In genomic region chr1:119974013-119974412, GRCh38 we compare ENCODE assay signal across 29 cellular contexts.
A peak's percentile ranks its signal among the peaks of the same experiment; 100 is the strongest.
DNase-seq lines count a peak whose midpoint lies in the region; ATAC-seq and TF ChIP-seq lines count a peak whose summit lies in the region.
"Had no signal": no experiment of that assay in that cellular context is flagged by ENCODE, and none has a peak within 500 bp of the region (broad histone marks: within the 10 kb centered on the region; RNA-seq: fewer than 3 reads in every experiment).

No MANE protein-coding gene starts in this region.

- no peaks in the 10 kb centered on the region for H3K4me1 Mint-ChIP-seq in WTC11
- H3K4me1 Mint-ChIP-seq: GM23338 had no signal

- H3K27ac ChIP-seq in epithelial cell of prostate: peak overlapping the region; percentile 46
- H3K27ac ChIP-seq in subcutaneous abdominal adipose tissue (ENCODE audit: low read depth, low read length): peak overlapping the region; percentile 67
- H3K27ac ChIP-seq in caudate nucleus (ENCODE audit: low read depth, low read length): no peak overlapping the region
- H3K27ac ChIP-seq: A549, coronary artery, esophagus muscularis mucosa, HL-60 had no signal

- peaks cover under 1% of the 10 kb centered on the region; the same call in 1 of the 2 replicates for H3K36me3 Mint-ChIP-seq in WTC11

- DNase-seq in NCI-H510A treated with DMSO at 0.1 percent for 48 hours (lab: John Stamatoyannopoulos, UW) (peak; percentile 83), NCI-H510A (lab: John Stamatoyannopoulos, UW) (no peak), NCI-H774 (lab: John Stamatoyannopoulos, UW) (peak; percentile 5), epithelial cell of prostate (ENCODE audit: low read depth, low spot score) (peak; percentile 46), WTC11 (ENCODE audit: low spot score) (no peak), caudate nucleus (lab: John Stamatoyannopoulos, UW) (no peak)
- no peak for DNase-seq in activated CD4-positive, alpha-beta T cell treated with anti-CD3 and anti-CD28 coated beads for 4 hours
- DNase-seq: activated B cell treated with CpG ODN at 0.5 μM for 24 hours; activated CD4-positive, alpha-beta T cell treated with anti-CD3 and anti-CD28 coated beads, Interleukin-2, amount 50 U/mL, for 48 hours; AML-193; CD4-positive, alpha-beta T cell; effector memory CD4-positive, alpha-beta T cell; foreskin melanocyte; Karpas-422; NCI-H187 treated with DMSO at 0.1 percent for 48 hours; NCI-H2227 treated with DMSO at 0.1 percent for 48 hours; SIG-M5; T-helper 9 cell; thyroid gland had no signal

- H3K27ac Mint-ChIP-seq in WTC11: no peak overlapping the region
- H3K27ac Mint-ChIP-seq: activated B cell treated with CpG ODN at 0.5 μM for 24 hours; activated naive CD4-positive, alpha-beta T cell treated with anti-CD3 and anti-CD28 coated beads, Interleukin-2, amount 50 U/mL, for 24 hours; activated T-helper 2 cell treated with anti-CD3 and anti-CD28 coated beads, Interferon-gamma antibody, Interleukin-2, Interleukin-4, amounts not matched to agents 10 μg/mL and 5 μg/mL and 100 μg/mL, durations not matched to agents 14 hours and 24 hours and 36 hours; CD4-positive, alpha-beta T cell; GM23338; memory B cell; stimulated activated naive CD8-positive, alpha-beta T cell treated with anti-CD3 and anti-CD28 coated beads, Interleukin-15, Interleukin-2, amounts not matched to agents 100 ng/mL and 50 ng/mL, for 24 hours had no signal

- ATAC-seq in WTC11: no peak
- ATAC-seq: A549, GM23338 had no signal

- no peaks in the 10 kb centered on the region for H3K27me3 ChIP-seq in subcutaneous abdominal adipose tissue (ENCODE audit: control insufficient read depth in 5 of 5, insufficient read depth in 4 of 5, low read length in 5 of 5)
- H3K27me3 ChIP-seq: esophagus muscularis mucosa, thyroid gland had no signal

- no peaks in the 10 kb centered on the region for H3K9me3 ChIP-seq in subcutaneous abdominal adipose tissue (ENCODE audit: control insufficient read depth in 5 of 5, low read length in 5 of 5)
- H3K9me3 ChIP-seq: A549, esophagus muscularis mucosa, thyroid gland had no signal

- no peak overlapping the region for H3K4me3 ChIP-seq in subcutaneous abdominal adipose tissue (ENCODE audit: low read depth in 1 of 5, low read length in 5 of 5)
- H3K4me3 ChIP-seq: A549, coronary artery, esophagus muscularis mucosa, GM23338, thyroid gland had no signal

- H3K27me3 Mint-ChIP-seq in WTC11 (ENCODE audit: low read depth): no peaks in the 10 kb centered on the region
- H3K27me3 Mint-ChIP-seq: activated B cell treated with CpG ODN at 0.5 μM for 24 hours; activated naive CD4-positive, alpha-beta T cell treated with anti-CD3 and anti-CD28 coated beads, Interleukin-2, amount 50 U/mL, for 24 hours; CD4-positive, alpha-beta T cell; memory B cell; stimulated activated naive CD8-positive, alpha-beta T cell treated with anti-CD3 and anti-CD28 coated beads, Interleukin-15, Interleukin-2, amounts not matched to agents 100 ng/mL and 50 ng/mL, for 24 hours had no signal

- no peaks in the 10 kb centered on the region for H3K9me3 Mint-ChIP-seq in WTC11
- H3K9me3 Mint-ChIP-seq: activated B cell treated with CpG ODN at 0.5 μM for 24 hours; activated naive CD4-positive, alpha-beta T cell treated with anti-CD3 and anti-CD28 coated beads, Interleukin-2, amount 50 U/mL, for 24 hours; activated T-helper 2 cell treated with anti-CD3 and anti-CD28 coated beads, Interferon-gamma antibody, Interleukin-2, Interleukin-4, amounts not matched to agents 10 μg/mL and 5 μg/mL and 100 μg/mL, durations not matched to agents 14 hours and 24 hours and 36 hours; CD4-positive, alpha-beta T cell; GM23338; memory B cell; stimulated activated naive CD8-positive, alpha-beta T cell treated with anti-CD3 and anti-CD28 coated beads, Interleukin-15, Interleukin-2, amounts not matched to agents 100 ng/mL and 50 ng/mL, for 24 hours had no signal

- H3K4me1 ChIP-seq in subcutaneous abdominal adipose tissue (ENCODE audit: control insufficient read depth in 5 of 5, insufficient read depth in 5 of 5, low read length in 5 of 5): peaks cover 0 to 30% (median 23%) of the 10 kb centered on the region in 5 donors

- CTCF ChIA-PET in WTC11 (lab: Charles Lee): interaction anchor here (1.4 kb wide), 1 partner anchor 25 kb away, joined by 3 read pairs; no protein-coding TSS in a partner anchor

- H3K9ac ChIP-seq in subcutaneous abdominal adipose tissue (ENCODE audit: low read length in 5 of 5): no peak overlapping the region

- H3K4me3 Mint-ChIP-seq in WTC11: no peak overlapping the region
- H3K4me3 Mint-ChIP-seq: activated B cell treated with CpG ODN at 0.5 μM for 24 hours; activated naive CD4-positive, alpha-beta T cell treated with anti-CD3 and anti-CD28 coated beads, Interleukin-2, amount 50 U/mL, for 24 hours; CD4-positive, alpha-beta T cell; GM23338; memory B cell; stimulated activated naive CD8-positive, alpha-beta T cell treated with anti-CD3 and anti-CD28 coated beads, Interleukin-15, Interleukin-2, amounts not matched to agents 100 ng/mL and 50 ng/mL, for 24 hours had no signal

- POLR2A ChIA-PET in WTC11 (lab: Charles Lee): no interaction called here

- no peak for TF ChIP-seq CTCF in WTC11 (IDR thresholded peaks at IDR 0.05)

- H3K36me3 ChIP-seq in subcutaneous abdominal adipose tissue (ENCODE audit: control insufficient read depth in 5 of 5, insufficient read depth in 5 of 5, low read length in 5 of 5): peaks cover 14 to 33% (median 17%) of the 10 kb centered on the region in 5 donors

TF ChIP-seq in WTC11, 78 proteins besides CTCF, POLR2A, EP300 and RAD21 (continues in another document):
- TF ChIP-seq, protein P1, sequence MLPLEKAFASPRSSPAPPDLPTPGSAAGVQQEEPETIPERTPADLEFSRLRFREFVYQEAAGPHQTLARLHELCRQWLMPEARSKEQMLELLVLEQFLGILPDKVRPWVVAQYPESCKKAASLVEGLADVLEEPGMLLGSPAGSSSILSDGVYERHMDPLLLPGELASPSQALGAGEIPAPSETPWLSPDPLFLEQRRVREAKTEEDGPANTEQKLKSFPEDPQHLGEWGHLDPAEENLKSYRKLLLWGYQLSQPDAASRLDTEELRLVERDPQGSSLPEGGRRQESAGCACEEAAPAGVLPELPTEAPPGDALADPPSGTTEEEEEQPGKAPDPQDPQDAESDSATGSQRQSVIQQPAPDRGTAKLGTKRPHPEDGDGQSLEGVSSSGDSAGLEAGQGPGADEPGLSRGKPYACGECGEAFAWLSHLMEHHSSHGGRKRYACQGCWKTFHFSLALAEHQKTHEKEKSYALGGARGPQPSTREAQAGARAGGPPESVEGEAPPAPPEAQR (CRISPR knock-in tag; IDR thresholded peaks at IDR 0.05): no peak
- TF ChIP-seq MYBL2 (CRISPR knock-in tag; IDR thresholded peaks at IDR 0.05) (no peak), ATF1 (CRISPR knock-in tag; IDR thresholded peaks at IDR 0.05) (no peak), NR2C2 (CRISPR knock-in tag; IDR thresholded peaks at IDR 0.05) (no peak), TP53 (CRISPR knock-in tag; IDR thresholded peaks at IDR 0.05) (no peak), JUN (CRISPR knock-in tag; IDR thresholded peaks at IDR 0.05) (no peak), GTF2I (CRISPR knock-in tag; conservative IDR thresholded peaks at IDR 0.05) (no peak), SMAD3 (CRISPR knock-in tag; IDR thresholded peaks at IDR 0.05; ENCODE audit: borderline replicate concordance) (no peak), ZNF317 (CRISPR knock-in tag; IDR thresholded peaks at IDR 0.05; ENCODE audit: borderline replicate concordance, low read depth) (no peak)
- TF ChIP-seq, protein P2, sequence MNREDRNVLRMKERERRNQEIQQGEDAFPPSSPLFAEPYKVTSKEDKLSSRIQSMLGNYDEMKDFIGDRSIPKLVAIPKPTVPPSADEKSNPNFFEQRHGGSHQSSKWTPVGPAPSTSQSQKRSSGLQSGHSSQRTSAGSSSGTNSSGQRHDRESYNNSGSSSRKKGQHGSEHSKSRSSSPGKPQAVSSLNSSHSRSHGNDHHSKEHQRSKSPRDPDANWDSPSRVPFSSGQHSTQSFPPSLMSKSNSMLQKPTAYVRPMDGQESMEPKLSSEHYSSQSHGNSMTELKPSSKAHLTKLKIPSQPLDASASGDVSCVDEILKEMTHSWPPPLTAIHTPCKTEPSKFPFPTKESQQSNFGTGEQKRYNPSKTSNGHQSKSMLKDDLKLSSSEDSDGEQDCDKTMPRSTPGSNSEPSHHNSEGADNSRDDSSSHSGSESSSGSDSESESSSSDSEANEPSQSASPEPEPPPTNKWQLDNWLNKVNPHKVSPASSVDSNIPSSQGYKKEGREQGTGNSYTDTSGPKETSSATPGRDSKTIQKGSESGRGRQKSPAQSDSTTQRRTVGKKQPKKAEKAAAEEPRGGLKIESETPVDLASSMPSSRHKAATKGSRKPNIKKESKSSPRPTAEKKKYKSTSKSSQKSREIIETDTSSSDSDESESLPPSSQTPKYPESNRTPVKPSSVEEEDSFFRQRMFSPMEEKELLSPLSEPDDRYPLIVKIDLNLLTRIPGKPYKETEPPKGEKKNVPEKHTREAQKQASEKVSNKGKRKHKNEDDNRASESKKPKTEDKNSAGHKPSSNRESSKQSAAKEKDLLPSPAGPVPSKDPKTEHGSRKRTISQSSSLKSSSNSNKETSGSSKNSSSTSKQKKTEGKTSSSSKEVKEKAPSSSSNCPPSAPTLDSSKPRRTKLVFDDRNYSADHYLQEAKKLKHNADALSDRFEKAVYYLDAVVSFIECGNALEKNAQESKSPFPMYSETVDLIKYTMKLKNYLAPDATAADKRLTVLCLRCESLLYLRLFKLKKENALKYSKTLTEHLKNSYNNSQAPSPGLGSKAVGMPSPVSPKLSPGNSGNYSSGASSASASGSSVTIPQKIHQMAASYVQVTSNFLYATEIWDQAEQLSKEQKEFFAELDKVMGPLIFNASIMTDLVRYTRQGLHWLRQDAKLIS (CRISPR knock-in tag; IDR thresholded peaks at IDR 0.05; ENCODE audit: borderline replicate concordance): no peak
- TF ChIP-seq, protein P3, sequence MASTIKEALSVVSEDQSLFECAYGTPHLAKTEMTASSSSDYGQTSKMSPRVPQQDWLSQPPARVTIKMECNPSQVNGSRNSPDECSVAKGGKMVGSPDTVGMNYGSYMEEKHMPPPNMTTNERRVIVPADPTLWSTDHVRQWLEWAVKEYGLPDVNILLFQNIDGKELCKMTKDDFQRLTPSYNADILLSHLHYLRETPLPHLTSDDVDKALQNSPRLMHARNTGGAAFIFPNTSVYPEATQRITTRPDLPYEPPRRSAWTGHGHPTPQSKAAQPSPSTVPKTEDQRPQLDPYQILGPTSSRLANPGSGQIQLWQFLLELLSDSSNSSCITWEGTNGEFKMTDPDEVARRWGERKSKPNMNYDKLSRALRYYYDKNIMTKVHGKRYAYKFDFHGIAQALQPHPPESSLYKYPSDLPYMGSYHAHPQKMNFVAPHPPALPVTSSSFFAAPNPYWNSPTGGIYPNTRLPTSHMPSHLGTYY (CRISPR knock-in tag; IDR thresholded peaks at IDR 0.05): no peak

Comparison
In these comparisons a context has a peak if more than half of its experiments do, and no peak if none do; other contexts are left out.
1. DNase-seq: peak in NCI-H510A treated with DMSO at 0.1 percent for 48 hours (single experiment), NCI-H774 (single experiment) and epithelial cell of prostate (single experiment); none in NCI-H510A (single experiment), activated CD4-positive, alpha-beta T cell treated with anti-CD3 and anti-CD28 coated beads for 4 hours (0 of 2), WTC11 (single experiment) and caudate nucleus (0 of 61).